Comparison of ENCODE assay signal across 8 cellular contexts in genomic region chr2:30147715-30148611, GRCh38. TPM values are rescaled to one million over a fixed set of nuclear protein-coding genes. Genes with fewer than 3 reads are reported as not detected.
DNase-seq lines count a peak whose midpoint lies in the region; ATAC-seq lines count a peak whose summit lies in the region.

No MANE protein-coding gene starts in this region.

- DNase-seq in DMS 273 (lab: John Stamatoyannopoulos, UW; ENCODE audit: unreplicated experiment) (peak; percentile 84), DMS 273 treated with DMSO at 0.1 percent for 48 hours (lab: John Stamatoyannopoulos, UW) (no peak), NCI-H510A treated with DMSO at 0.1 percent for 48 hours (lab: John Stamatoyannopoulos, UW) (peak; percentile 40), medulla oblongata (ENCODE audit: extremely low spot score) (peak; percentile 74)
- peak; percentile 83 for DNase-seq in activated CD8-positive, alpha-beta T cell treated with anti-CD3 and anti-CD28 coated beads, Interleukin-2, amount 10 ng/mL, durations not matched to agents 7 days and 5 days
- peak; percentile 76 for DNase-seq in effector CD4-positive, alpha-beta T cell
- DNase-seq in stimulated activated CD8-positive, alpha-beta memory T cell treated with anti-CD3 and anti-CD28 coated beads, Interleukin-12 subunit alpha, Interleukin-12 subunit beta, amount 100 ng/mL, for 1 hour (ENCODE audit: low read depth): peak; percentile 52

- H3K4me1 Mint-ChIP-seq in activated CD8-positive, alpha-beta T cell treated with anti-CD3 and anti-CD28 coated beads, Interleukin-2, amount 10 ng/mL, durations not matched to agents 7 days and 5 days (ENCODE audit: low read depth): peaks cover 31% of the 10 kb centered on the region

- CTCF ChIA-PET in activated CD8-positive, alpha-beta T cell treated with anti-CD3 and anti-CD28 coated beads, Interleukin-2, amount 10 ng/mL, durations not matched to agents 7 days and 5 days (lab: Charles Lee): interaction anchor here (0.8 to 11.8 kb wide), 16 partner anchors 8 to 563 kb away, joined by 3 to 174 read pairs (median 4); no protein-coding TSS in a partner anchor

- peak; percentile 18 for ATAC-seq in HG03025 (IDR thresholded peaks at IDR 0.05; ENCODE audit: low FRiP score, unreplicated experiment)
- peak; percentile 6 for ATAC-seq in activated CD8-positive, alpha-beta T cell treated with anti-CD3 and anti-CD28 coated beads, Interleukin-2, amount 10 ng/mL, durations not matched to agents 7 days and 5 days

- H3K27ac Mint-ChIP-seq in activated CD8-positive, alpha-beta T cell treated with anti-CD3 and anti-CD28 coated beads, Interleukin-2, amount 10 ng/mL, durations not matched to agents 7 days and 5 days: peak overlapping the region; percentile 80

- no peaks in the 10 kb centered on the region for H3K9me3 Mint-ChIP-seq in activated CD8-positive, alpha-beta T cell treated with anti-CD3 and anti-CD28 coated beads, Interleukin-2, amount 10 ng/mL, durations not matched to agents 7 days and 5 days (ENCODE audit: insufficient read depth)

- POLR2A ChIA-PET in activated CD8-positive, alpha-beta T cell treated with anti-CD3 and anti-CD28 coated beads, Interleukin-2, amount 10 ng/mL, durations not matched to agents 7 days and 5 days (lab: Charles Lee): interaction anchor here (0.7 to 2.0 kb wide), 8 partner anchors 10 to 114 kb away, joined by 3 to 10 read pairs (median 4); partner anchors contain the start of gene LBH

- peaks cover 3% of the 10 kb centered on the region for H3K36me3 Mint-ChIP-seq in activated CD8-positive, alpha-beta T cell treated with anti-CD3 and anti-CD28 coated beads, Interleukin-2, amount 10 ng/mL, durations not matched to agents 7 days and 5 days (ENCODE audit: low read depth)

- no peaks in the 10 kb centered on the region for H3K27me3 Mint-ChIP-seq in activated CD8-positive, alpha-beta T cell treated with anti-CD3 and anti-CD28 coated beads, Interleukin-2, amount 10 ng/mL, durations not matched to agents 7 days and 5 days (ENCODE audit: low read depth)

- H3K4me3 Mint-ChIP-seq in activated CD8-positive, alpha-beta T cell treated with anti-CD3 and anti-CD28 coated beads, Interleukin-2, amount 10 ng/mL, durations not matched to agents 7 days and 5 days: peak overlapping the region; percentile 65

RNA-seq across cellular contexts. Expression of gene YPEL5, which starts 1.2 kb away (rescaled TPM):
- total RNA-seq in activated CD8-positive, alpha-beta T cell treated with anti-CD3 and anti-CD28 coated beads, Interleukin-2, amount 10 ng/mL, durations not matched to agents 7 days and 5 days: 10 to 100 TPM; 32.5 to 34.9 TPM
